18 cellular contexts compared by ENCODE assay signal in genomic region chr12:45298721-45299120, GRCh38.
DNase-seq lines count a peak whose midpoint lies in the region; ATAC-seq and TF ChIP-seq lines count a peak whose summit lies in the region.
"Had no signal": no experiment of that assay in that cellular context is flagged by ENCODE, and none has a peak within 500 bp of the region (broad histone marks: within the 10 kb centered on the region; RNA-seq: fewer than 3 reads in every experiment).

No MANE protein-coding gene starts in this region.

- intact Hi-C loops in esophagus squamous epithelium (cut with DNase I), result no loop called here

- H3K9me3 ChIP-seq in SK-N-MC (ENCODE audit: low read depth, low read length) (no peaks in the 10 kb centered on the region), esophagus squamous epithelium (no peaks in the 10 kb centered on the region), parathyroid adenoma (ENCODE audit: control insufficient read depth, low read length) (no peaks in the 10 kb centered on the region), T-helper 17 cell (ENCODE audit: control insufficient read depth, low read length, poor library complexity, severe bottlenecking) (no peaks in the 10 kb centered on the region)
- H3K9me3 ChIP-seq: neutrophil, vagina had no signal

- DNase-seq in EH (ENCODE audit: low read depth) (peak; percentile 41), SK-N-MC (ENCODE audit: low read depth, low spot score) (no peak), esophagus squamous epithelium (lab: John Stamatoyannopoulos, UW) (no peak), Kasumi-1 (lab: John Stamatoyannopoulos, UW) (no peak), T-helper 17 cell (no peak)
- DNase-seq: activated CD4-positive, alpha-beta T cell treated with anti-CD3 and anti-CD28 coated beads for 36 hours; activated T-cell treated with anti-CD3 and anti-CD28 coated beads for 4 hours; effector memory CD8-positive, alpha-beta T cell; GF-D8 had no signal

- H3K4me3 Mint-ChIP-seq in T-helper 17 cell, result no peak overlapping the region
- H3K4me3 Mint-ChIP-seq: activated CD4-positive, alpha-beta T cell treated with anti-CD3 and anti-CD28 coated beads for 36 hours; effector memory CD8-positive, alpha-beta T cell; stimulated activated effector memory CD8-positive, alpha-beta T cell treated with anti-CD3 and anti-CD28 coated beads, Interleukin-12 subunit alpha, Interleukin-12 subunit beta, amount 100 ng/mL, for 72 hours had no signal

- no peaks in the 10 kb centered on the region for H3K27me3 Mint-ChIP-seq in T-helper 17 cell
- H3K27me3 Mint-ChIP-seq: activated CD4-positive, alpha-beta T cell treated with anti-CD3 and anti-CD28 coated beads for 36 hours; effector memory CD8-positive, alpha-beta T cell had no signal

- no peak for TF ChIP-seq POLR2A in esophagus squamous epithelium (IDR thresholded peaks at IDR 0.05)

- peaks cover 7% of the 10 kb centered on the region for H3K4me1 Mint-ChIP-seq in T-helper 17 cell

- H3K27ac Mint-ChIP-seq in T-helper 17 cell, result no peak overlapping the region
- H3K27ac Mint-ChIP-seq: activated CD4-positive, alpha-beta T cell treated with anti-CD3 and anti-CD28 coated beads for 36 hours; activated naive CD4-positive, alpha-beta T cell treated with anti-CD3 and anti-CD28 coated beads, Interleukin-2, amount 50 U/mL, for 72 hours; effector memory CD8-positive, alpha-beta T cell; stimulated activated effector memory CD8-positive, alpha-beta T cell treated with anti-CD3 and anti-CD28 coated beads, Interleukin-12 subunit alpha, Interleukin-12 subunit beta, amount 100 ng/mL, for 72 hours had no signal

- peak overlapping the region; percentile 39 for H3K4me2 ChIP-seq in parathyroid adenoma (ENCODE audit: low read length)

- H2AFZ ChIP-seq in parathyroid adenoma, result no peak overlapping the region

- H3K4me3 ChIP-seq in SK-N-MC (no peak overlapping the region), esophagus squamous epithelium (no peak overlapping the region), parathyroid adenoma (ENCODE audit: low read depth, low read length) (no peak overlapping the region)
- H3K4me3 ChIP-seq: skin epidermis, vagina had no signal

- H3K36me3 Mint-ChIP-seq in T-helper 17 cell (ENCODE audit: low read depth), result no peaks in the 10 kb centered on the region

- TF ChIP-seq CTCF in esophagus squamous epithelium (IDR thresholded peaks at IDR 0.05), result no peak
- TF ChIP-seq CTCF in parathyroid adenoma (IDR thresholded peaks at IDR 0.05), result no peak

- H3K36me3 ChIP-seq in SK-N-MC (ENCODE audit: insufficient read depth, low read length) (no peaks in the 10 kb centered on the region), esophagus squamous epithelium (no peaks in the 10 kb centered on the region), parathyroid adenoma (ENCODE audit: control insufficient read depth, insufficient read depth, low read length) (no peaks in the 10 kb centered on the region)
- H3K36me3 ChIP-seq: neutrophil, vagina had no signal

- ATAC-seq in T-helper 17 cell (no peak), GM18520 (IDR thresholded peaks at IDR 0.05; ENCODE audit: unreplicated experiment) (no peak), HG03460 (IDR thresholded peaks at IDR 0.05; ENCODE audit: unreplicated experiment) (no peak)
- ATAC-seq: activated CD4-positive, alpha-beta T cell treated with anti-CD3 and anti-CD28 coated beads for 36 hours; activated naive CD4-positive, alpha-beta T cell treated with anti-CD3 and anti-CD28 coated beads, Interleukin-2, amount 50 U/mL, for 72 hours; effector memory CD8-positive, alpha-beta T cell; HepG2; stimulated activated effector memory CD8-positive, alpha-beta T cell treated with anti-CD3 and anti-CD28 coated beads, Interleukin-12 subunit alpha, Interleukin-12 subunit beta, amount 100 ng/mL, for 72 hours had no signal

- H3K27me3 ChIP-seq in esophagus squamous epithelium (no peaks in the 10 kb centered on the region), parathyroid adenoma (ENCODE audit: control insufficient read depth, insufficient read depth, low read length) (no peaks in the 10 kb centered on the region)
- H3K27me3 ChIP-seq: neutrophil, vagina had no signal

- H3K27ac ChIP-seq in SK-N-MC, result peak overlapping the region; percentile 7; the same call in 1 of the 2 replicates
- H3K27ac ChIP-seq in esophagus squamous epithelium, result peak overlapping the region in 3 of 4 donors; percentile 43 to 79 (median 78)
- H3K27ac ChIP-seq in parathyroid adenoma, result peak overlapping the region; percentile 43
- H3K27ac ChIP-seq: neutrophil, vagina had no signal

- H3K4me1 ChIP-seq in esophagus squamous epithelium (peaks cover 13 to 49% (median 16%) of the 10 kb centered on the region in 3 donors), parathyroid adenoma (peaks cover 34% of the 10 kb centered on the region)

- H3K9ac ChIP-seq in SK-N-MC (ENCODE audit: insufficient read length) (no peak overlapping the region), parathyroid adenoma (no peak overlapping the region)

- WGBS in esophagus squamous epithelium, 2 donors, result 7 to 25% methylated on average over 3 of the region's 3 CpGs

- peaks cover 16% of the 10 kb centered on the region for H3K79me2 ChIP-seq in parathyroid adenoma

Comparison
In these comparisons a context has a peak if more than half of its experiments do, and no peak if none do; other contexts are left out.
1. H3K27ac ChIP-seq: peak in every context shown above with its lines; median percentile 78 in esophagus squamous epithelium; 43 in parathyroid adenoma; 7 in SK-N-MC.